8 cellular contexts compared by ENCODE assay signal in genomic region chr19:40139533-40140287, GRCh38. TPM values are rescaled to one million over a fixed set of nuclear protein-coding genes. Genes with fewer than 3 reads are reported as not detected.
DNase-seq lines count a peak whose midpoint lies in the region; ATAC-seq, FAIRE-seq and TF ChIP-seq lines count a peak whose summit lies in the region.

No MANE protein-coding gene starts in this region.

- H4K20me1 ChIP-seq in K562 (replicated peaks; ENCODE audit: control insufficient read depth, insufficient read depth, low read length), result no peaks in the 10 kb centered on the region

- H3K9ac ChIP-seq in K562 (ENCODE audit: insufficient read depth in 1 of 2, low read depth in 2 of 2, low read length in 2 of 2), result no peak overlapping the region

- WGBS in K562 (ENCODE audit: insufficient coverage, low coverage, missing lambda C conversion rate), result 13% methylated on average over 7 of the region's 7 CpGs

- DNase-seq in GM19239 (ENCODE audit: insufficient read length, low spot score) (no peak), NCI-H345 treated with DMSO at 0.1 percent for 48 hours (lab: John Stamatoyannopoulos, UW; ENCODE audit: unreplicated experiment) (peak; percentile 84), K562 (ENCODE audit: extremely low read depth in 1 of 4, low spot score in 3 of 4) (peak; percentile 35 to 56 (median 44)), kidney epithelial cell (ENCODE audit: low read depth) (no peak), upper lobe of right lung (no peak), NCI-H1048 (lab: John Stamatoyannopoulos, UW) (no peak)
- DNase-seq in activated naive CD4-positive, alpha-beta T cell treated with anti-CD3 and anti-CD28 coated beads, Interleukin-2, amount 50 U/mL, for 16 hours, result no peak

- POLR2A ChIA-PET in K562 (lab: Yijun Ruan, JAX), result interaction anchor here (0.6 to 1.4 kb wide), 3 partner anchors 13 to 1183 kb away, joined by 3 to 6 read pairs (median 4); no protein-coding TSS in a partner anchor

- no peaks in the 10 kb centered on the region for H3K9me1 ChIP-seq in K562 (ENCODE audit: control insufficient read depth, insufficient read depth, low read length)

- H3K27ac ChIP-seq in C4-2B, result no peak overlapping the region
- no peak overlapping the region for H3K27ac ChIP-seq in K562 (ENCODE audit: extremely low read depth, low read depth, low read length)
- no peak overlapping the region for H3K27ac ChIP-seq in upper lobe of right lung

- in situ Hi-C loops in K562 (cut with MboI), result no loop called here

- ATAC-seq in K562 (peak; percentile 52; the same call in 2 of the 3 replicates), upper lobe of right lung (peak; percentile 74)

- no peaks in the 10 kb centered on the region for H3K9me3 ChIP-seq in K562 (replicated peaks; ENCODE audit: control insufficient read depth, insufficient read depth, low read depth, low read length)
- no peaks in the 10 kb centered on the region for H3K9me3 ChIP-seq in upper lobe of right lung

- BruUV-seq in K562 (replicated peaks; lab: Mats Ljungman, UMichigan), result no TSS peak

- H3K4me1 ChIP-seq in K562 (replicated peaks in 1 of 2; ENCODE audit: control insufficient read depth in 2 of 2, insufficient read depth in 2 of 2, low read length in 2 of 2) (no peaks in the 10 kb centered on the region; a peak in 1 of 5 replicates), upper lobe of right lung (no peaks in the 10 kb centered on the region)

- peaks cover 6 to 10% of the 10 kb centered on the region in 2 experiments for H3K27me3 ChIP-seq in K562 (ENCODE audit: control insufficient read depth in 2 of 2, insufficient read depth in 2 of 2, low read length in 2 of 2)
- peaks cover 5% of the 10 kb centered on the region for H3K27me3 ChIP-seq in kidney epithelial cell (ENCODE audit: control insufficient read depth, insufficient read depth, low read length)
- H3K27me3 ChIP-seq in upper lobe of right lung, result peaks cover under 1% of the 10 kb centered on the region

- TF ChIP-seq EP300 in K562 (IDR thresholded peaks at IDR 0.05; ENCODE audit: low read length), result no peak

- TF ChIP-seq RAD21 in K562 (CRISPR knock-in tag; conservative IDR thresholded peaks at IDR 0.05 in 1 of 2, IDR thresholded peaks at IDR 0.05 in 1 of 2), result peak; percentile 89 to 95

- H3K4me3 ChIP-seq in K562 (no peak overlapping the region), kidney epithelial cell (ENCODE audit: low read depth, low read length) (no peak overlapping the region), upper lobe of right lung (no peak overlapping the region)

- peak; percentile 90 for FAIRE-seq in GM19239 (lab: Jason Lieb, UNC)
- peak; percentile 97 for FAIRE-seq in K562 (lab: Jason Lieb, UNC)

- no peaks in the 10 kb centered on the region for H3K79me2 ChIP-seq in K562 (ENCODE audit: control insufficient read depth, insufficient read depth, low read length)

- H2AFZ ChIP-seq in K562 (ENCODE audit: low read depth, low read length), result no peak overlapping the region

- CTCF ChIA-PET in K562 (lab: Yijun Ruan, JAX; ENCODE audit: low intra/inter-chr PET ratio), result interaction anchor here (0.6 to 2.9 kb wide), 7 partner anchors 43 to 1123 kb away, joined by 3 to 24 read pairs (median 6); no protein-coding TSS in a partner anchor

- intact Hi-C loops in K562 (cut with micrococcal nuclease), result loop anchor here (2.0 to 10.0 kb wide), 3 partner anchors 83 to 347 kb away; no protein-coding TSS in a partner anchor
- intact Hi-C loops in upper lobe of right lung (cut with DNase I), result no loop called here

- TF ChIP-seq CTCF in C4-2B (conservative IDR thresholded peaks at IDR 0.05), result peak; percentile 85
- TF ChIP-seq CTCF in K562 (IDR thresholded peaks at IDR 0.05 in 2 of 3, conservative IDR thresholded peaks at IDR 0.05 in 1 of 3; ENCODE audit: insufficient read depth in 2 of 3, low read depth in 1 of 3, low read length in 3 of 3), result peak; percentile 67 to 93 (median 76); a peak in 5 of 6 replicates
- peak; percentile 64 for TF ChIP-seq CTCF in kidney epithelial cell (IDR thresholded peaks at IDR 0.05; ENCODE audit: insufficient read depth, low read length, poor library complexity, severe bottlenecking)
- peak; percentile 76 for TF ChIP-seq CTCF in upper lobe of right lung (IDR thresholded peaks at IDR 0.05)

- no peak overlapping the region for H3K4me2 ChIP-seq in K562 (ENCODE audit: insufficient read depth, low read length)

- no peaks in the 10 kb centered on the region for H3K36me3 ChIP-seq in K562 (ENCODE audit: control insufficient read depth, insufficient read depth, low read length)
- no peaks in the 10 kb centered on the region for H3K36me3 ChIP-seq in kidney epithelial cell (ENCODE audit: control insufficient read depth, insufficient read depth, low read length)
- no peaks in the 10 kb centered on the region for H3K36me3 ChIP-seq in upper lobe of right lung

- TF ChIP-seq POLR2A in K562 (conservative IDR thresholded peaks at IDR 0.05), result no peak

TF ChIP-seq in K562, 482 proteins besides CTCF, POLR2A, EP300 and RAD21 (continues in another document):
- no peak for TF ChIP-seq ZNF586 (CRISPR knock-in tag; conservative IDR thresholded peaks at IDR 0.05)
- peak; percentile 77 to 82 for TF ChIP-seq FOXK2 (conservative IDR thresholded peaks at IDR 0.05 in 1 of 2, IDR thresholded peaks at IDR 0.05 in 1 of 2; ENCODE audit: low read depth in 2 of 2)
- peak; percentile 55; the same call in 1 of the 2 replicates for TF ChIP-seq GATA2 (CRISPR knock-in tag; IDR thresholded peaks at IDR 0.05)
- TF ChIP-seq FOSL1 (tag; conservative IDR thresholded peaks at IDR 0.05), result 0 out of 2 replicates have a peak, but pooled peaks have one; percentile 25
- TF ChIP-seq ZNF41 (CRISPR knock-in tag; conservative IDR thresholded peaks at IDR 0.05), result no peak
- no peak for TF ChIP-seq SFPQ (IDR thresholded peaks at IDR 0.05; ENCODE audit: low read depth, low read length)
- 0 out of 2 replicates have a peak, but pooled peaks have one; percentile 25 for TF ChIP-seq CREM (IDR thresholded peaks at IDR 0.05; ENCODE audit: low read depth)
- peak; percentile 84 for TF ChIP-seq SMC3 (conservative IDR thresholded peaks at IDR 0.05; ENCODE audit: insufficient read depth, low read depth, low read length)
- TF ChIP-seq STAG1 (CRISPR knock-in tag; IDR thresholded peaks at IDR 0.05; ENCODE audit: borderline replicate concordance), result peak; percentile 61; the same call in 1 of the 2 replicates

RNA-seq across cellular contexts. Expression of gene ZNF780A, which starts 49.0 kb away (rescaled TPM):
- total RNA-seq in K562 (2011; cell fraction: chromatin; rRNA removed; ENCODE audit: low replicate concordance), result 18.9 and 45.7 TPM in 2 replicates
- total RNA-seq in K562 (2011; cell fraction: nucleolus; rRNA removed), result 11.5 and 14.3 TPM in 2 replicates
- total RNA-seq in K562 (2011; cell fraction: nucleoplasm; rRNA removed), result 19.2 and 30.9 TPM in 2 replicates
- total RNA-seq in K562 (2014; rRNA removed) (11.7 and 23.1 TPM in 2 replicates), K562 (2014; rRNA removed; fragmentation: Illumina TruSeq; extraction: Trizol) (32.5 and 49.4 TPM in 2 replicates), K562 (2015; rRNA removed; fragmentation: Illumina TruSeq; extraction: Trizol) (18.1 and 19.8 TPM in 2 replicates), K562 (2021) (19.8 and 21.3 TPM in 2 replicates), kidney epithelial cell (11.2 and 18.6 TPM in 2 replicates), upper lobe of right lung (14.6 TPM)
- polyA plus RNA-seq in K562 (2011; rRNA removed) (16.5 and 25.5 TPM in 2 replicates), K562 (2014; fragmentation: Illumina TruSeq; extraction: Trizol) (25.8 and 30.5 TPM in 2 replicates), K562 (2014; fragmentation: Nextera tagmentation; extraction: Ambion mirVana) (10 to 100 TPM; 35.5 to 36.1 TPM), K562 (2014; rRNA removed) (26.0 and 32.6 TPM in 2 replicates)
- polyA plus RNA-seq in K562 (2011; cell fraction: cytosol; rRNA removed), result 6.5 and 14.3 TPM in 2 replicates
- 17.1 and 18.2 TPM in 2 replicates for polyA plus RNA-seq in K562 (2011; cell fraction: nucleus; rRNA removed)
- polyA plus RNA-seq in K562 (2012), result 18.1 and 21.3 TPM in 2 replicates
- polyA minus RNA-seq in K562 (2011; rRNA and poly(A)+ RNA removed), result 30.7 and 37.2 TPM in 2 replicates
- polyA minus RNA-seq in K562 (2011; cell fraction: cytosol; rRNA and poly(A)+ RNA removed), result 2.7 and 8.1 TPM in 2 replicates
- polyA minus RNA-seq in K562 (2011; cell fraction: nucleus; rRNA and poly(A)+ RNA removed), result 16.2 and 33.4 TPM in 2 replicates

RNA-seq across cellular contexts. Expression of gene MAP3K10, which starts 51.5 kb away (rescaled TPM):
- 10.1 and 28.7 TPM in 2 replicates for total RNA-seq in K562 (2011; cell fraction: chromatin; rRNA removed; ENCODE audit: low replicate concordance)
- 16.7 and 18.8 TPM in 2 replicates for total RNA-seq in K562 (2011; cell fraction: nucleolus; rRNA removed)
- total RNA-seq in K562 (2011; cell fraction: nucleoplasm; rRNA removed), result 14.9 and 18.2 TPM in 2 replicates
- total RNA-seq in K562 (2014; rRNA removed), result 6.4 TPM in 2 replicates
- 0.86 and 1.6 TPM in 2 replicates for total RNA-seq in K562 (2014; rRNA removed; fragmentation: Illumina TruSeq; extraction: Trizol)
- total RNA-seq in K562 (2015; rRNA removed; fragmentation: Illumina TruSeq; extraction: Trizol), result 3.6 and 3.9 TPM in 2 replicates
- total RNA-seq in K562 (2021), result 8.0 TPM in 2 replicates
- 1.9 and 3.3 TPM in 2 replicates for polyA plus RNA-seq in K562 (2011; rRNA removed)
- 2.3 and 5.5 TPM in 2 replicates for polyA plus RNA-seq in K562 (2011; cell fraction: cytosol; rRNA removed)
- 23.5 and 27.3 TPM in 2 replicates for polyA plus RNA-seq in K562 (2011; cell fraction: nucleus; rRNA removed)
- 5.9 and 7.2 TPM in 2 replicates for polyA plus RNA-seq in K562 (2012)
- polyA plus RNA-seq in K562 (2014; fragmentation: Illumina TruSeq; extraction: Trizol), result 1.4 and 3.9 TPM in 2 replicates
- under 1 TPM in 1 of 2 experiments, not detected in 1; 0.01 TPM for polyA plus RNA-seq in K562 (2014; fragmentation: Nextera tagmentation; extraction: Ambion mirVana)
- 6.0 and 7.3 TPM in 2 replicates for polyA plus RNA-seq in K562 (2014; rRNA removed)
- polyA minus RNA-seq in K562 (2011; rRNA and poly(A)+ RNA removed), result 1.2 and 2.3 TPM in 2 replicates
- 6.0 and 8.8 TPM in 2 replicates for polyA minus RNA-seq in K562 (2011; cell fraction: cytosol; rRNA and poly(A)+ RNA removed)
- 6.1 and 7.6 TPM in 2 replicates for polyA minus RNA-seq in K562 (2011; cell fraction: nucleus; rRNA and poly(A)+ RNA removed)
- 13.8 and 16.8 TPM in 2 replicates for total RNA-seq in kidney epithelial cell
- total RNA-seq in upper lobe of right lung, result 17.2 TPM

Comparison
In these comparisons a context has a peak if more than half of its experiments do, and no peak if none do; other contexts are left out.
1. DNase-seq: peak in NCI-H345 treated with DMSO at 0.1 percent for 48 hours (single experiment) and K562 (4 of 4); none in GM19239 (single experiment), kidney epithelial cell (single experiment), upper lobe of right lung (single experiment), NCI-H1048 (single experiment) and activated naive CD4-positive, alpha-beta T cell treated with anti-CD3 and anti-CD28 coated beads, Interleukin-2, amount 50 U/mL, for 16 hours (single experiment).
2. Peak in every context shown above with its lines, with median percentiles within 50 percentile points of each other: CTCF ChIP-seq.